Comparison of ENCODE assay signal across 9 cellular contexts in the genomic region with DNA sequence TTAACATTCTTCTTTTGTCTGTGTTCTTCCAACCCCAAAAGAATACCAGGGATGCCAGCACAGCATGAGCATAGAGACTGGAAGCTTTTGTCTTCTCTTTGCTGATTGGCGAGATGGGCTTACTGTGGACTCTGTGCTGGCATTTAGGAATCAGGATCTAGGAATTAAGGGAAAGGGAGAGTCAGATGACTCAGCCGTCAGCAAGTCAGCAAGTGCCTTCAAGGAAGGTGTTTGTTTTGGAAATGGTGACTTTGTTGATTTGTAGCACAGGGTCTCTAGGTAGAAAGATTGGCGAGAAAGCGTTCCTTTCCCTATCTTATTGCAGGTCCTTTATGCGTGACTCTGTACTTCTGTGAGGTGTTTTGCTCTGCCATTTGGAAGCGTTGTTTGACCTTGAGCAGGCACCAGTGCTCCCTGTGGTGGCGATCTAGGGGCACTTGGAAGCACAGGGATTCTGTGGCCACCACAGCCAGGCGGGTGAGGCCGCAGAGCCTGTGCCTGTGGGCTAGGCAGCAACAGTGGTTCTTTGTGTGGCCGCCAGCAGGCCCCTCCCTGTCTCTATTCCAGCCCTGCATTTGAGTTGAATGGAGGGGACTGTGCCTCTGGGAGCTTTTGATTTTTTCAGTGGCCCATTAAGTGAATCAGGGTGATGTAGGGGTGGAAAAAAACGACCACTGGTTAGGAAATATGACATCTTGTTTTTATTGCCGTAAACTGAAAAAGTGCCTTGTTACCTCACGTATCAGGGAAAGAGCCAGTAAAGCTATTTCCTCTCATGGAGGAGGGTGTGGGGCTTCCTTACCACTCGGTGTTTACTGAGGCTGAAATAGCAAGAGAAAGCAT. TPM values are rescaled to one million over a fixed set of nuclear protein-coding genes. Genes with fewer than 3 reads are reported as not detected.
A peak's percentile ranks its signal among the peaks of the same experiment; 100 is the strongest.
DNase-seq lines count a peak whose midpoint lies in the region; ATAC-seq and TF ChIP-seq lines count a peak whose summit lies in the region.
"Had no signal": no experiment of that assay in that cellular context is flagged by ENCODE, and none has a peak within 500 bp of the region (broad histone marks: within the 10 kb centered on the region; RNA-seq: fewer than 3 reads in every experiment).

No MANE protein-coding gene starts in this region.

- no peak for TF ChIP-seq CTCF in endodermal cell (conservative IDR thresholded peaks at IDR 0.05)

- DNase-seq in M059J (ENCODE audit: low read depth) (peak; percentile 47), endodermal cell (peak; percentile 84), NCI-H748 (lab: John Stamatoyannopoulos, UW; ENCODE audit: unreplicated experiment) (no peak)
- DNase-seq: activated naive CD4-positive, alpha-beta T cell treated with anti-CD3 and anti-CD28 coated beads, Interleukin-2, amount 50 U/mL, for 16 hours had no signal

- 48 to 63% methylated on average over 9 to 14 of the region's 14 CpGs for WGBS in endodermal cell (ENCODE audit: insufficient coverage in 1 of 2, insufficient read length in 1 of 2), 2 experiments

- H3K9me3 ChIP-seq in endodermal cell (ENCODE audit: control insufficient read depth, low read length) = no peaks in the 10 kb centered on the region

- H3K9me3 Mint-ChIP-seq in endodermal cell = no peaks in the 10 kb centered on the region

- peak overlapping the region; percentile 18 for H3K9ac ChIP-seq in endodermal cell (ENCODE audit: extremely low read depth, low read length, poor library complexity, severe bottlenecking)
- H3K9ac ChIP-seq: parathyroid adenoma had no signal

- no peak overlapping the region for H3K4me3 ChIP-seq in endodermal cell (ENCODE audit: low read length)

- peak overlapping the region; percentile 96 for H3K27ac ChIP-seq in endodermal cell (ENCODE audit: low read depth, low read length)
- H3K27ac ChIP-seq in layer of hippocampus (ENCODE audit: low read depth, low read length) = peak overlapping the region; percentile 94
- H3K27ac ChIP-seq in temporal lobe (ENCODE audit: low read depth, low read length) = peak overlapping the region; percentile 99
- H3K27ac ChIP-seq: parathyroid adenoma had no signal

- no peaks in the 10 kb centered on the region for H3K27me3 ChIP-seq in endodermal cell (ENCODE audit: control insufficient read depth, insufficient read depth, low read length, poor library complexity, severe bottlenecking)
- H3K27me3 ChIP-seq in layer of hippocampus (ENCODE audit: control insufficient read depth, insufficient read depth, low read length) = no peaks in the 10 kb centered on the region

- ATAC-seq in GM18873 (IDR thresholded peaks at IDR 0.05; ENCODE audit: low FRiP score, unreplicated experiment) = no peak
- no peak for ATAC-seq in HG03439 (IDR thresholded peaks at IDR 0.05; ENCODE audit: unreplicated experiment)

- H3K4me3 Mint-ChIP-seq in endodermal cell = no peak overlapping the region

- peak overlapping the region; percentile 94 for H3K27ac Mint-ChIP-seq in endodermal cell

- peaks cover 15% of the 10 kb centered on the region for H3K4me1 Mint-ChIP-seq in endodermal cell

- H3K36me3 Mint-ChIP-seq in endodermal cell (ENCODE audit: low read depth) = peaks cover 62% of the 10 kb centered on the region

- H3K36me3 ChIP-seq in endodermal cell (ENCODE audit: control insufficient read depth, insufficient read depth, low read length) = peaks cover 77% of the 10 kb centered on the region

- H3K4me1 ChIP-seq in endodermal cell (ENCODE audit: control insufficient read depth, insufficient read depth, low read length) = peaks cover 12% of the 10 kb centered on the region
- H3K4me1 ChIP-seq: parathyroid adenoma had no signal

- no peaks in the 10 kb centered on the region for H3K27me3 Mint-ChIP-seq in endodermal cell (ENCODE audit: insufficient read depth)

RNA-seq across cellular contexts. Expression of a gene that starts 19.0 kb away (rescaled TPM):
- 9.6 and 13.5 TPM in 2 replicates for total RNA-seq in M059J (2014; rRNA removed; shearing (Covaris generic))
- 10 to 100 TPM; 20.0 to 25.9 TPM for total RNA-seq in endodermal cell
- polyA plus RNA-seq in endodermal cell (2013, experiment 1 of 2) = 23.9 TPM
- 22.3 TPM for polyA plus RNA-seq in endodermal cell (2013, experiment 2 of 2)
- total RNA-seq in temporal lobe = 21.6 TPM
